21 cellular contexts compared by ENCODE assay signal in the genomic region with DNA sequence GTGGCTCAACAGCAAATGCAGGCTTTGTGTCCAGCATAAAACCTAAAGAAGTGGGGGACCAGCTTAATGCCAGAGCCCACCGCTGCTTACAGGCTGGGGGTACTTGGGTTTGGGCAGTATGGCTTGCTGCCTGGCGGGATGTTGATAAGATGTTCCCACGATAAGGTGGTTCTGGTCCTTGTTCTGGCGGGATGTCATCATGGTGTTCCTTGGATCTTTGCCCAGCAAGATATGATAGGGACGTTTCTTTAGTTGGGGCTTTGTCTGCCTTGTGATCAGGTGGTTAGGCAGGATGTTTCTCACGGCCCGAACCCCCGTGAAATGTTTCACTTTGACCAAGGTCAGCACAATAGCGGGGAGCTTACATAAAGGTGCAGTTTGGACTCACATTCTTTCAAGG. TPM values are rescaled to one million over a fixed set of nuclear protein-coding genes. Genes with fewer than 3 reads are reported as not detected.
A peak's percentile ranks its signal among the peaks of the same experiment; 100 is the strongest.
DNase-seq lines count a peak whose midpoint lies in the region; ATAC-seq, FAIRE-seq and TF ChIP-seq lines count a peak whose summit lies in the region.
"Had no signal": no experiment of that assay in that cellular context is flagged by ENCODE, and none has a peak within 500 bp of the region (broad histone marks: within the 10 kb centered on the region; RNA-seq: fewer than 3 reads in every experiment).

No MANE protein-coding gene starts in this region.

- H2AFZ ChIP-seq in DND-41 (ENCODE audit: low read depth, low read length) (no peak overlapping the region), KMS-11 (ENCODE audit: low read depth) (no peak overlapping the region), K562 (ENCODE audit: low read depth, low read length) (no peak overlapping the region)

- TF ChIP-seq CTCF in DND-41 (IDR thresholded peaks at IDR 0.05; ENCODE audit: borderline replicate concordance, extremely low read depth, low read length, poor library complexity, severe bottlenecking) (no peak), KMS-11 (conservative IDR thresholded peaks at IDR 0.05; ENCODE audit: low read depth, low read length) (no peak), K562 (IDR thresholded peaks at IDR 0.05 in 2 of 3, conservative IDR thresholded peaks at IDR 0.05 in 1 of 3; ENCODE audit: insufficient read depth in 2 of 3, low read depth in 1 of 3, low read length in 3 of 3) (no peak)

- H3K4me1 ChIP-seq in DND-41 (ENCODE audit: insufficient read depth, low read length): peaks cover 27% of the 10 kb centered on the region
- peaks cover 28% of the 10 kb centered on the region for H3K4me1 ChIP-seq in KMS-11 (ENCODE audit: low read depth, poor library complexity, severe bottlenecking)
- no peaks in the 10 kb centered on the region; a peak in 2 of 5 replicates for H3K4me1 ChIP-seq in K562 (replicated peaks in 1 of 2; ENCODE audit: control insufficient read depth in 2 of 2, insufficient read depth in 2 of 2, low read length in 2 of 2)

- no peak overlapping the region for H3K4me3 ChIP-seq in DND-41 (ENCODE audit: low read depth in 1 of 2, low read length in 2 of 2)
- H3K4me3 ChIP-seq in KMS-11 (IDR thresholded peaks at IDR 0.05; ENCODE audit: insufficient read depth, low read depth, low read length): no peak overlapping the region
- no peak overlapping the region for H3K4me3 ChIP-seq in K562
- H3K4me3 ChIP-seq: BLaER1 treated with 17β-estradiol and CSF1 and Interleukin-3, amounts not matched to agents 10 nM and 100 nM had no signal

- 0% methylated on average over 9 of the region's 9 CpGs for WGBS in K562 (ENCODE audit: insufficient coverage, low coverage, missing lambda C conversion rate)

- H3K36me3 ChIP-seq in DND-41 (ENCODE audit: insufficient read depth, low read length) (no peaks in the 10 kb centered on the region), KMS-11 (ENCODE audit: insufficient read depth) (no peaks in the 10 kb centered on the region), K562 (ENCODE audit: control insufficient read depth, insufficient read depth, low read length) (no peaks in the 10 kb centered on the region)
- H3K36me3 ChIP-seq: BLaER1 treated with 17β-estradiol and CSF1 and Interleukin-3, amounts not matched to agents 10 nM and 100 nM had no signal

- H3K4me3 Mint-ChIP-seq in activated T-cell treated with anti-CD3 and anti-CD28 coated beads, Interleukin-2, amount 50 U/mL, for 24 hours: no peak overlapping the region
- H3K4me3 Mint-ChIP-seq in stimulated activated naive CD8-positive, alpha-beta T cell treated with anti-CD3 and anti-CD28 coated beads, Interleukin-15, amount 100 ng/mL, for 72 hours: no peak overlapping the region
- H3K4me3 Mint-ChIP-seq: CD8-positive, alpha-beta memory T cell had no signal

- H3K4me2 ChIP-seq in DND-41 (ENCODE audit: insufficient read depth, low read length): no peak overlapping the region
- peak overlapping the region; percentile 21; the same call in 1 of the 2 replicates for H3K4me2 ChIP-seq in KMS-11
- peak overlapping the region; percentile 46; the same call in 1 of the 2 replicates for H3K4me2 ChIP-seq in K562 (ENCODE audit: insufficient read depth, low read length)
- H3K4me2 ChIP-seq: BLaER1 treated with 17β-estradiol and CSF1 and Interleukin-3, amounts not matched to agents 10 nM and 100 nM had no signal

- ATAC-seq in DND-41 (ENCODE audit: insufficient read depth, low read depth) (no peak), K562 (no peak), left ventricle myocardium superior (peak; percentile 47)
- ATAC-seq in stimulated activated naive CD8-positive, alpha-beta T cell treated with anti-CD3 and anti-CD28 coated beads, Interleukin-15, amount 100 ng/mL, for 72 hours: no peak

- no peak for TF ChIP-seq EP300 in K562 (IDR thresholded peaks at IDR 0.05; ENCODE audit: low read length)

- no peak for TF ChIP-seq POLR2A in K562 (conservative IDR thresholded peaks at IDR 0.05)

- POLR2A ChIA-PET in K562 (lab: Yijun Ruan, JAX): no interaction called here

- no peak overlapping the region for H3K27ac Mint-ChIP-seq in activated T-cell treated with anti-CD3 and anti-CD28 coated beads, Interleukin-2, amount 50 U/mL, for 24 hours
- no peak overlapping the region for H3K27ac Mint-ChIP-seq in stimulated activated naive CD8-positive, alpha-beta T cell treated with anti-CD3 and anti-CD28 coated beads, Interleukin-15, amount 100 ng/mL, for 72 hours
- H3K27ac Mint-ChIP-seq: CD8-positive, alpha-beta memory T cell had no signal

- no peaks in the 10 kb centered on the region for H3K4me1 Mint-ChIP-seq in activated T-cell treated with anti-CD3 and anti-CD28 coated beads, Interleukin-2, amount 50 U/mL, for 24 hours (ENCODE audit: low read depth)
- no peaks in the 10 kb centered on the region for H3K4me1 Mint-ChIP-seq in stimulated activated naive CD8-positive, alpha-beta T cell treated with anti-CD3 and anti-CD28 coated beads, Interleukin-15, amount 100 ng/mL, for 72 hours

- H3K27ac ChIP-seq in DND-41 (ENCODE audit: low read length) (no peak overlapping the region), KMS-11 (no peak overlapping the region), K562 (ENCODE audit: extremely low read depth, low read depth, low read length) (no peak overlapping the region)
- H3K27ac ChIP-seq: BLaER1 treated with 17β-estradiol and CSF1 and Interleukin-3, amounts not matched to agents 10 nM and 100 nM had no signal

- no peaks in the 10 kb centered on the region for H4K20me1 ChIP-seq in DND-41 (ENCODE audit: insufficient read depth, low read length)
- H4K20me1 ChIP-seq in KMS-11 (ENCODE audit: insufficient read depth): no peaks in the 10 kb centered on the region
- no peaks in the 10 kb centered on the region for H4K20me1 ChIP-seq in K562 (replicated peaks; ENCODE audit: control insufficient read depth, insufficient read depth, low read length)
- H4K20me1 ChIP-seq: BLaER1 treated with 17β-estradiol and CSF1 and Interleukin-3, amounts not matched to agents 10 nM and 100 nM had no signal

- H3K27me3 Mint-ChIP-seq in activated T-cell treated with anti-CD3 and anti-CD28 coated beads, Interleukin-2, amount 50 U/mL, for 24 hours: no peaks in the 10 kb centered on the region
- no peaks in the 10 kb centered on the region for H3K27me3 Mint-ChIP-seq in stimulated activated naive CD8-positive, alpha-beta T cell treated with anti-CD3 and anti-CD28 coated beads, Interleukin-15, amount 100 ng/mL, for 72 hours
- H3K27me3 Mint-ChIP-seq: CD8-positive, alpha-beta memory T cell had no signal

- CTCF ChIA-PET in K562 (lab: Yijun Ruan, JAX; ENCODE audit: low intra/inter-chr PET ratio): no interaction called here

- intact Hi-C loops in K562 (cut with micrococcal nuclease) (no loop called here), left ventricle myocardium superior (cut with micrococcal nuclease) (no loop called here)

- H3K9me3 ChIP-seq in DND-41 (ENCODE audit: insufficient read depth, low read length, severe bottlenecking) (peaks cover 6% of the 10 kb centered on the region), K562 (replicated peaks; ENCODE audit: control insufficient read depth, insufficient read depth, low read depth, low read length) (no peaks in the 10 kb centered on the region)

- H3K27me3 ChIP-seq in DND-41 (ENCODE audit: insufficient read depth, low read length, poor library complexity): no peaks in the 10 kb centered on the region
- no peaks in the 10 kb centered on the region for H3K27me3 ChIP-seq in KMS-11 (ENCODE audit: insufficient read depth, low read depth)
- H3K27me3 ChIP-seq in K562 (ENCODE audit: control insufficient read depth in 2 of 2, insufficient read depth in 2 of 2, low read length in 2 of 2): no peaks in the 10 kb centered on the region
- H3K27me3 ChIP-seq: BLaER1 treated with 17β-estradiol and CSF1 and Interleukin-3, amounts not matched to agents 10 nM and 100 nM had no signal

- in situ Hi-C loops in K562 (cut with MboI): no loop called here

- no peaks in the 10 kb centered on the region for H3K9me1 ChIP-seq in K562 (ENCODE audit: control insufficient read depth, insufficient read depth, low read length)

- DNase-seq in DND-41 (peak; percentile 3), K562 (ENCODE audit: extremely low read depth in 1 of 4, low spot score in 3 of 4) (peak in 1 of 4 experiments; percentile 11), left ventricle myocardium superior (no peak), NCI-H2196 treated with DMSO at 0.1 percent for 48 hours (lab: John Stamatoyannopoulos, UW; ENCODE audit: unreplicated experiment) (no peak)
- no peak for DNase-seq in activated T-cell treated with anti-CD3 and anti-CD28 coated beads, Interleukin-2, amount 50 U/mL, for 24 hours
- no peak for DNase-seq in stimulated activated naive CD8-positive, alpha-beta T cell treated with anti-CD3 and anti-CD28 coated beads, Interleukin-15, amount 100 ng/mL, for 72 hours
- DNase-seq: CD8-positive, alpha-beta memory T cell; DMS53; GOT3; Karpas-422; NCI-H1436; NCI-H2029; NCI-H2171 treated with DMSO at 0.1 percent for 48 hours; NCI-H446 treated with DMSO at 0.1 percent for 48 hours; NCI-H69 had no signal

- H3K9ac ChIP-seq in DND-41 (ENCODE audit: low read depth, low read length): no peak overlapping the region
- H3K9ac ChIP-seq in KMS-11: no peak overlapping the region
- H3K9ac ChIP-seq in K562 (ENCODE audit: insufficient read depth in 1 of 2, low read depth in 2 of 2, low read length in 2 of 2): no peak overlapping the region
- H3K9ac ChIP-seq: BLaER1 treated with 17β-estradiol and CSF1 and Interleukin-3, amounts not matched to agents 10 nM and 100 nM had no signal

- H3K79me2 ChIP-seq in DND-41 (ENCODE audit: insufficient read depth, low read length) (no peaks in the 10 kb centered on the region), KMS-11 (ENCODE audit: insufficient read depth, low read depth) (no peaks in the 10 kb centered on the region), K562 (ENCODE audit: control insufficient read depth, insufficient read depth, low read length) (no peaks in the 10 kb centered on the region)

- FAIRE-seq in K562 (lab: Jason Lieb, UNC): no peak
- FAIRE-seq: GM12892, GM18507 had no signal

- no peaks in the 10 kb centered on the region for H3K9me3 Mint-ChIP-seq in activated T-cell treated with anti-CD3 and anti-CD28 coated beads, Interleukin-2, amount 50 U/mL, for 24 hours
- H3K9me3 Mint-ChIP-seq in stimulated activated naive CD8-positive, alpha-beta T cell treated with anti-CD3 and anti-CD28 coated beads, Interleukin-15, amount 100 ng/mL, for 72 hours: peaks cover 0 to 7% of the 10 kb centered on the region in 2 donors

- BruUV-seq in K562 (replicated peaks; lab: Mats Ljungman, UMichigan): no TSS peak

- TF ChIP-seq RAD21 in K562 (CRISPR knock-in tag; conservative IDR thresholded peaks at IDR 0.05 in 1 of 2, IDR thresholded peaks at IDR 0.05 in 1 of 2): no peak

- peaks cover 3% of the 10 kb centered on the region for H3K36me3 Mint-ChIP-seq in activated T-cell treated with anti-CD3 and anti-CD28 coated beads, Interleukin-2, amount 50 U/mL, for 24 hours (ENCODE audit: low read depth)

RNA-seq across cellular contexts. Expression of gene PNPLA4, which starts 35.3 kb away (rescaled TPM):
- 4.6 and 8.8 TPM in 2 replicates for total RNA-seq in K562 (2011; cell fraction: chromatin; rRNA removed; ENCODE audit: low replicate concordance)
- 4.2 and 7.2 TPM in 2 replicates for total RNA-seq in K562 (2011; cell fraction: nucleolus; rRNA removed)
- 7.3 and 10.0 TPM in 2 replicates for total RNA-seq in K562 (2011; cell fraction: nucleoplasm; rRNA removed)
- 34.4 and 35.2 TPM in 2 replicates for total RNA-seq in K562 (2014; rRNA removed)
- total RNA-seq in K562 (2014; rRNA removed; fragmentation: Illumina TruSeq; extraction: Trizol): 19.1 and 20.7 TPM in 2 replicates
- 22.4 and 22.6 TPM in 2 replicates for total RNA-seq in K562 (2015; rRNA removed; fragmentation: Illumina TruSeq; extraction: Trizol)
- total RNA-seq in K562 (2021): 24.6 and 24.9 TPM in 2 replicates
- polyA plus RNA-seq in K562 (2011; rRNA removed): 17.3 and 27.1 TPM in 2 replicates
- 28.2 and 28.6 TPM in 2 replicates for polyA plus RNA-seq in K562 (2011; cell fraction: cytosol; rRNA removed)
- polyA plus RNA-seq in K562 (2011; cell fraction: nucleus; rRNA removed): 10.3 and 11.9 TPM in 2 replicates
- polyA plus RNA-seq in K562 (2012): 31.1 and 32.5 TPM in 2 replicates
- polyA plus RNA-seq in K562 (2014; fragmentation: Illumina TruSeq; extraction: Trizol): 32.8 and 46.9 TPM in 2 replicates
- polyA plus RNA-seq in K562 (2014; fragmentation: Nextera tagmentation; extraction: Ambion mirVana): 10 to 100 TPM; 53.0 to 61.1 TPM
- 32.7 and 32.9 TPM in 2 replicates for polyA plus RNA-seq in K562 (2014; rRNA removed)
- polyA minus RNA-seq in K562 (2011; rRNA and poly(A)+ RNA removed): 18.9 and 29.8 TPM in 2 replicates
- 7.4 and 16.0 TPM in 2 replicates for polyA minus RNA-seq in K562 (2011; cell fraction: cytosol; rRNA and poly(A)+ RNA removed)
- polyA minus RNA-seq in K562 (2011; cell fraction: nucleus; rRNA and poly(A)+ RNA removed): 2.4 and 3.9 TPM in 2 replicates
- total RNA-seq in left ventricle myocardium superior: 38.4 TPM

RNA-seq across cellular contexts. Expression of gene VCX, which starts 49.0 kb away (rescaled TPM):
- total RNA-seq in K562 (2011; cell fraction: chromatin; rRNA removed; ENCODE audit: low replicate concordance): 0.53 and 0.76 TPM in 2 replicates
- 2.2 TPM in 1 of 2 replicates, not detected in the other for total RNA-seq in K562 (2011; cell fraction: nucleolus; rRNA removed)
- total RNA-seq in K562 (2011; cell fraction: nucleoplasm; rRNA removed): 0.95 and 1.4 TPM in 2 replicates
- total RNA-seq in K562 (2014; rRNA removed): 13.6 and 17.8 TPM in 2 replicates
- 13.5 and 17.3 TPM in 2 replicates for total RNA-seq in K562 (2014; rRNA removed; fragmentation: Illumina TruSeq; extraction: Trizol)
- total RNA-seq in K562 (2015; rRNA removed; fragmentation: Illumina TruSeq; extraction: Trizol): 29.0 and 35.3 TPM in 2 replicates
- 9.0 and 11.9 TPM in 2 replicates for total RNA-seq in K562 (2021)
- 1.9 and 4.3 TPM in 2 replicates for polyA plus RNA-seq in K562 (2011; rRNA removed)
- 0.99 and 2.5 TPM in 2 replicates for polyA plus RNA-seq in K562 (2011; cell fraction: cytosol; rRNA removed)
- 1.0 and 1.6 TPM in 2 replicates for polyA plus RNA-seq in K562 (2011; cell fraction: nucleus; rRNA removed)
- 28.4 and 32.1 TPM in 2 replicates for polyA plus RNA-seq in K562 (2012)
- 6.0 and 8.0 TPM in 2 replicates for polyA plus RNA-seq in K562 (2014; fragmentation: Illumina TruSeq; extraction: Trizol)
- under 1 TPM; 0.83 to 0.87 TPM for polyA plus RNA-seq in K562 (2014; fragmentation: Nextera tagmentation; extraction: Ambion mirVana)
- polyA plus RNA-seq in K562 (2014; rRNA removed): 9.5 and 9.8 TPM in 2 replicates
- polyA minus RNA-seq in K562 (2011; rRNA and poly(A)+ RNA removed): 3.9 and 9.0 TPM in 2 replicates
- 3.2 TPM in 1 of 2 replicates, not detected in the other for polyA minus RNA-seq in K562 (2011; cell fraction: cytosol; rRNA and poly(A)+ RNA removed)
- 0.56 and 0.67 TPM in 2 replicates for polyA minus RNA-seq in K562 (2011; cell fraction: nucleus; rRNA and poly(A)+ RNA removed)
- not detected for total RNA-seq in left ventricle myocardium superior
- total RNA-seq: CD8-positive, alpha-beta memory T cell; MCF 10A; RPMI7951 had no signal
- polyA plus RNA-seq: CD8-positive, alpha-beta memory T cell had no signal
